ENCODE assay signal across 8 cellular contexts in genomic region chr9:81595293-81595692, GRCh38.
DNase-seq lines count a peak whose midpoint lies in the region; ATAC-seq, FAIRE-seq and TF ChIP-seq lines count a peak whose summit lies in the region.
"Not testable (repeated sequence)": the region's sequence is repeated elsewhere in the genome, so short reads cannot be mapped to it uniquely, and the experiment has no call there.

No MANE protein-coding gene starts in this region.

- not testable (repeated sequence) for BruUV-seq in IMR-90 (replicated peaks; lab: Mats Ljungman, UMichigan); endothelial cell of umbilical vein (replicated peaks; lab: Mats Ljungman, UMichigan)

- H2AK5ac ChIP-seq in IMR-90 (ENCODE audit: low read depth, low read length), result not testable (repeated sequence)

- H3K9me1 ChIP-seq in IMR-90 (ENCODE audit: insufficient read depth, low read length); endothelial cell of umbilical vein (replicated peaks; ENCODE audit: control insufficient read depth, extremely low read depth, insufficient read depth, low read length): not testable (repeated sequence)

- H3K27me3 ChIP-seq in IMR-90 (ENCODE audit: control insufficient read depth, insufficient read depth, low read length); endothelial cell of umbilical vein (ENCODE audit: control insufficient read depth in 2 of 2, insufficient read depth in 2 of 2, low read length in 2 of 2); pancreas; aorta (ENCODE audit: control insufficient read depth in 1 of 2, insufficient read depth in 2 of 2, low read length in 1 of 2): not testable (repeated sequence)

- not testable (repeated sequence) for H3K9ac ChIP-seq in IMR-90 (ENCODE audit: low read depth, low read length); endothelial cell of umbilical vein (replicated peaks; ENCODE audit: extremely low read depth, insufficient read depth, low read length)

- dilution Hi-C loops in IMR-90 (cut with HindIII; ENCODE audit: low sequenced_read_pairs, unreplicated experiment); endothelial cell of umbilical vein (cut with MboI; ENCODE audit: extremely low pct_ligation_motif_present, low sequenced_read_pairs): not testable (repeated sequence)

- ATAC-seq in IMR-90 (ENCODE audit: low read depth), result not testable (repeated sequence)
- peak in 3 of 4 donors; percentile 33 to 44 (median 37) for ATAC-seq in pancreas
- ATAC-seq in aorta (ENCODE audit: low FRiP score), result peak; percentile 25

- WGBS in IMR-90 (ENCODE audit: extremely low coverage in 2 of 2, insufficient read length in 1 of 2), 2 experiments, result no CpG with 5 or more reads among the region's 10 CpGs
- WGBS in pancreas, 2 donors, result 85 to 91% methylated on average over 10 of the region's 10 CpGs
- 52 to 53% methylated on average over 10 of the region's 10 CpGs for WGBS in aorta, 2 donors

- H3K27ac ChIP-seq in IMR-90 (ENCODE audit: insufficient read depth, low read length); pancreas; aorta (ENCODE audit: low read depth in 1 of 2, low read length in 2 of 2): not testable (repeated sequence)
- peak overlapping the region; percentile 87 for H3K27ac ChIP-seq in endothelial cell of umbilical vein (ENCODE audit: insufficient read depth, low read depth, low read length)

- not testable (repeated sequence) for FAIRE-seq in endothelial cell of umbilical vein (lab: Jason Lieb, UNC); pancreas (lab: Jason Lieb, UNC)

- H3K14ac ChIP-seq in IMR-90 (replicated peaks; ENCODE audit: low read depth, low read length), result not testable (repeated sequence)

- not testable (repeated sequence) for H2AFZ ChIP-seq in IMR-90 (replicated peaks; ENCODE audit: low read length, poor library complexity); endothelial cell of umbilical vein (ENCODE audit: low read depth, low read length)

- H3K4ac ChIP-seq in IMR-90 (ENCODE audit: low read depth, low read length), result not testable (repeated sequence)

- not testable (repeated sequence) for H4K20me1 ChIP-seq in IMR-90 (ENCODE audit: insufficient read depth, low read length); endothelial cell of umbilical vein (replicated peaks; ENCODE audit: control insufficient read depth, extremely low read depth, insufficient read depth, low read length)

- H4K8ac ChIP-seq in IMR-90 (ENCODE audit: low read depth in 2 of 2, low read length in 2 of 2), result not testable (repeated sequence)

- H3K79me1 ChIP-seq in IMR-90 (ENCODE audit: low read depth in 1 of 2, low read length in 2 of 2), result peaks cover 2 to 12% of the 10 kb centered on the region in 2 experiments

- not testable (repeated sequence) for H4K91ac ChIP-seq in IMR-90 (ENCODE audit: insufficient read depth, low read depth, low read length)

- CTCF ChIA-PET in IMR-90 (lab: Yijun Ruan, JAX), result interaction anchor here (1.6 kb wide), 1 partner anchor 1012 kb away, joined by 4 read pairs; no protein-coding TSS in a partner anchor
- CTCF ChIA-PET in endothelial cell of umbilical vein (lab: Charles Lee), result interaction anchor here (1.2 kb wide), 1 partner anchor 92 kb away, joined by 5 read pairs; no protein-coding TSS in a partner anchor

- not testable (repeated sequence) for H2BK5ac ChIP-seq in IMR-90 (ENCODE audit: low read depth, low read length, poor library complexity, severe bottlenecking)

- H3K79me2 ChIP-seq in endothelial cell of umbilical vein (ENCODE audit: control insufficient read depth, insufficient read depth, low read length), result not testable (repeated sequence)

- intact Hi-C loops in IMR-90 (cut with micrococcal nuclease); pancreas (cut with DNase I): not testable (repeated sequence)
- intact Hi-C loops in endothelial cell of umbilical vein (cut with micrococcal nuclease), result loop anchor here (5.0 kb wide), 2 partner anchors 53 to 162 kb away; no protein-coding TSS in a partner anchor
- intact Hi-C loops in aorta (cut with DNase I), result loop anchor here (5.0 to 10.0 kb wide), 3 partner anchors 92 to 250 kb away; partner anchors contain the start of gene TLE1 (in 1 of the 2)

- not testable (repeated sequence) for TF ChIP-seq POLR2A in IMR-90 (IDR thresholded peaks at IDR 0.05; ENCODE audit: low read depth, low read length); endothelial cell of umbilical vein (IDR thresholded peaks at IDR 0.05; ENCODE audit: low read depth, low read length)

- not testable (repeated sequence) for H3K56ac ChIP-seq in IMR-90 (ENCODE audit: extremely low read depth, insufficient read depth, low read length)

- POLR2A ChIA-PET in IMR-90 (lab: Charles Lee; ENCODE audit: unreplicated experiment), result not testable (repeated sequence)
- POLR2A ChIA-PET in endothelial cell of umbilical vein (lab: Charles Lee), result interaction anchor here (0.7 kb wide), 1 partner anchor 58 kb away, joined by 3 read pairs; no protein-coding TSS in a partner anchor

- not testable (repeated sequence) for TF ChIP-seq CTCF in IMR-90 (conservative IDR thresholded peaks at IDR 0.05; ENCODE audit: low read depth, low read length); astrocyte of the cerebellum (IDR thresholded peaks at IDR 0.05; ENCODE audit: low read depth, low read length, missing control alignments); choroid plexus epithelial cell (conservative IDR thresholded peaks at IDR 0.05; ENCODE audit: low read depth, low read length); endothelial cell of umbilical vein (IDR thresholded peaks at IDR 0.05; ENCODE audit: extremely low read depth in 1 of 2, insufficient read depth in 1 of 2, low read depth in 1 of 2, low read length in 2 of 2); fibroblast of the aortic adventitia (IDR thresholded peaks at IDR 0.05; ENCODE audit: insufficient read depth, low read length); pancreas (IDR thresholded peaks at IDR 0.05)

- H3K4me2 ChIP-seq in IMR-90 (ENCODE audit: low read depth, low read length); endothelial cell of umbilical vein (ENCODE audit: insufficient read depth, low read length): not testable (repeated sequence)

- H2AK9ac ChIP-seq in IMR-90 (replicated peaks; ENCODE audit: low read depth, low read length, poor library complexity), result not testable (repeated sequence)

- H3K4me1 ChIP-seq in IMR-90 (ENCODE audit: control insufficient read depth, insufficient read depth, low read length); aorta (ENCODE audit: control insufficient read depth in 1 of 2, insufficient read depth in 2 of 2, low read length in 2 of 2): not testable (repeated sequence)
- peaks cover 49% of the 10 kb centered on the region for H3K4me1 ChIP-seq in endothelial cell of umbilical vein (ENCODE audit: control insufficient read depth, extremely low read depth, insufficient read depth, low read length)
- peaks cover 10 to 20% (median 10%) of the 10 kb centered on the region in 3 donors for H3K4me1 ChIP-seq in pancreas

- H3K36me3 ChIP-seq in IMR-90 (ENCODE audit: control insufficient read depth, insufficient read depth, low read length), result peaks cover 49% of the 10 kb centered on the region
- H3K36me3 ChIP-seq in endothelial cell of umbilical vein (ENCODE audit: control insufficient read depth in 2 of 2, extremely low read depth in 1 of 2, insufficient read depth in 2 of 2, low read length in 2 of 2); pancreas; aorta (ENCODE audit: control insufficient read depth in 1 of 2, insufficient read depth in 2 of 2, low read length in 1 of 2): not testable (repeated sequence)

- not testable (repeated sequence) for H4K5ac ChIP-seq in IMR-90 (ENCODE audit: low read depth, low read length)

- H2BK120ac ChIP-seq in IMR-90 (ENCODE audit: low read depth, low read length), result not testable (repeated sequence)

- in situ Hi-C loops in IMR-90 (cut with MboI; ENCODE audit: low sequenced_read_pairs); astrocyte of the cerebellum (cut with HindIII; ENCODE audit: low sequenced_read_pairs): not testable (repeated sequence)

- peak; percentile 36 for DNase-seq in IMR-90
- peak; percentile 55 for DNase-seq in astrocyte of the cerebellum (ENCODE audit: low read depth)
- DNase-seq in choroid plexus epithelial cell (ENCODE audit: low read depth), result peak; percentile 50
- peak; percentile 70 for DNase-seq in endothelial cell of umbilical vein (ENCODE audit: low read depth, low spot score)
- peak; percentile 83 for DNase-seq in fibroblast of the aortic adventitia (ENCODE audit: low read depth)
- DNase-seq in lung microvascular endothelial cell (ENCODE audit: low read depth in 2 of 2), result peak; percentile 36 to 64
- not testable (repeated sequence) for DNase-seq in pancreas
- DNase-seq in aorta, result peak in 1 of 2 donors; percentile 62

- H3K18ac ChIP-seq in IMR-90 (ENCODE audit: low read depth, low read length), result not testable (repeated sequence)

- not testable (repeated sequence) for H2BK20ac ChIP-seq in IMR-90 (ENCODE audit: low read depth, low read length)

- H2BK15ac ChIP-seq in IMR-90 (ENCODE audit: low read depth, low read length), result not testable (repeated sequence)

- H3K4me3 ChIP-seq in IMR-90 (ENCODE audit: insufficient read depth, low read depth, low read length); astrocyte of the cerebellum (ENCODE audit: low read depth, low read length); choroid plexus epithelial cell (ENCODE audit: low read depth, low read length); endothelial cell of umbilical vein (replicated peaks in 1 of 3; ENCODE audit: insufficient read depth in 1 of 3, low read depth in 1 of 3, low read length in 3 of 3); fibroblast of the aortic adventitia (ENCODE audit: low read depth, low read length); pancreas; aorta (ENCODE audit: low read length in 2 of 2): not testable (repeated sequence)

- not testable (repeated sequence) for TF ChIP-seq RAD21 in IMR-90 (IDR thresholded peaks at IDR 0.05; ENCODE audit: low read length)

- H3K23ac ChIP-seq in IMR-90 (ENCODE audit: low read depth, low read length), result not testable (repeated sequence)

- H3K9me3 ChIP-seq in IMR-90 (ENCODE audit: control insufficient read depth, insufficient read depth, low read length); endothelial cell of umbilical vein (replicated peaks; ENCODE audit: control insufficient read depth, insufficient read depth, low read length); pancreas; aorta (ENCODE audit: control insufficient read depth, low read length): not testable (repeated sequence)
